ENCODE assay signal across 6 cellular contexts in the genomic region with DNA sequence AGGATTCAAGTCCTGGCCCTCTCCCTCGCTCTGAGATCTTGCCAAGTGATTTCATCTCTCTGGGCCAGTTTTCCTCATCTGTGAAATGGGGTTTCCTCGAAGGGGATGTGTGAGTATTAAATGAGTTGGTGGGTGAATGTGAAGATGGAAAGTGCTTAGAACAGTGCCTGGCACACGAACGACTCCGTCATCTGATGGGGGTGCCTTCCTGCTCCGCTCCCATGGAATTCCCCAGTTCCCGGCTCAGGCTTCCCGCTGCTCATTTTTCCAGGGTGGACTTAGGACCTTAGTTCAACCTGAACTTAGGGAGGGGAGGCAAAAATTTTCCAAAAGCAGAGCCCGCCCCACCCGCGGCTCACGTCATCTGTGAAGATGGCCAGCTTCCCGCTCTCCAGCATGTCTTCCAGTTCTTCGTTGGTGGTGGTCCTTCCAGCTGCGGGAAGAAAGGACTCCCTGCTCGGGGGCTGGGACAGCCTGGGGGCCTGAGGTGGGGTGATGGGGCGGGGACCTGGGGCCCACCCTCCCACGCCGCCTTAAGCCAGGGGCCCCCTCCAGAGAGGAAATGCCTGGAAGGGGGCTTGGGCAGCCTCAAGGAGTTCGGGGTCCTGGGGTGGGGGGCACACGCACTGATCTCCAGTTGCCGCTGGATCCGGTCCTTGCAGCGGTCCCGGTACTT. TPM values are rescaled to one million over a fixed set of nuclear protein-coding genes. Genes with fewer than 3 reads are reported as not detected.
A peak's percentile ranks its signal among the peaks of the same experiment; 100 is the strongest.
DNase-seq lines count a peak whose midpoint lies in the region; ATAC-seq and TF ChIP-seq lines count a peak whose summit lies in the region.

No MANE protein-coding gene starts in this region.

- peak overlapping the region; percentile 87 to 89 for H3K4me3 Mint-ChIP-seq in activated T-cell treated with anti-CD3 and anti-CD28 coated beads, Interleukin-2, amount 50 U/mL, for 72 hours

- no peak for TF ChIP-seq CTCF in gastroesophageal sphincter (IDR thresholded peaks at IDR 0.05)
- TF ChIP-seq CTCF in thyroid gland (IDR thresholded peaks at IDR 0.05): no peak

- H3K4me3 ChIP-seq in gastroesophageal sphincter (peak overlapping the region; percentile 44 to 66), thyroid gland (replicated peaks in 1 of 3) (peak overlapping the region in 1 of 3 donors; percentile 30)

- no peak for ATAC-seq in activated T-cell treated with anti-CD3 and anti-CD28 coated beads, Interleukin-2, amount 50 U/mL, for 72 hours (replicated peaks in 1 of 2)
- ATAC-seq in gastroesophageal sphincter: peak; percentile 32

- no peaks in the 10 kb centered on the region for H3K36me3 ChIP-seq in gastroesophageal sphincter
- no peaks in the 10 kb centered on the region for H3K36me3 ChIP-seq in thyroid gland

- H3K9me3 Mint-ChIP-seq in activated T-cell treated with anti-CD3 and anti-CD28 coated beads, Interleukin-2, amount 50 U/mL, for 72 hours: no peaks in the 10 kb centered on the region

- H3K27me3 ChIP-seq in gastroesophageal sphincter: no peaks in the 10 kb centered on the region
- peaks cover 4% of the 10 kb centered on the region for H3K27me3 ChIP-seq in thyroid gland

- DNase-seq in activated T-cell treated with anti-CD3 and anti-CD28 coated beads, Interleukin-2, amount 50 U/mL, for 72 hours: no peak
- no peak for DNase-seq in activated T-cell treated with anti-CD3 and anti-CD28 coated beads, Interleukin-2, amount 50 U/mL, for 48 hours
- no peak for DNase-seq in thyroid gland
- DNase-seq in UCSD-AML1 (lab: John Stamatoyannopoulos, UW; ENCODE audit: unreplicated experiment): no peak
- no peak for DNase-seq in NCI-H82 treated with DMSO at 0.1 percent for 48 hours (lab: John Stamatoyannopoulos, UW; ENCODE audit: unreplicated experiment)

- WGBS in gastroesophageal sphincter (ENCODE audit: low coverage in 1 of 2), 2 donors: 38 to 44% methylated on average over 3 to 6 of the region's 25 CpGs
- whole genome bisulfite sequencing in thyroid gland, 2 donors: 27 to 33% methylated on average over 14 to 21 of the region's 25 CpGs

- intact Hi-C loops in thyroid gland (cut with DNase I): no loop called here

- TF ChIP-seq POLR2A in gastroesophageal sphincter (IDR thresholded peaks at IDR 0.05): no peak
- TF ChIP-seq POLR2A in thyroid gland (IDR thresholded peaks at IDR 0.05): no peak

- no peaks in the 10 kb centered on the region for H3K36me3 Mint-ChIP-seq in activated T-cell treated with anti-CD3 and anti-CD28 coated beads, Interleukin-2, amount 50 U/mL, for 72 hours (ENCODE audit: insufficient read depth in 2 of 2)

- peaks cover 25% of the 10 kb centered on the region for H3K4me1 Mint-ChIP-seq in activated T-cell treated with anti-CD3 and anti-CD28 coated beads, Interleukin-2, amount 50 U/mL, for 72 hours (ENCODE audit: low read depth)

- H3K27ac ChIP-seq in gastroesophageal sphincter (peak overlapping the region; percentile 4 to 89 (median 86)), thyroid gland (peak overlapping the region in 2 of 3 donors; percentile 18 to 41)

- H3K27ac Mint-ChIP-seq in activated T-cell treated with anti-CD3 and anti-CD28 coated beads, Interleukin-2, amount 50 U/mL, for 72 hours: no peak overlapping the region

- no peak for TF ChIP-seq EP300 in gastroesophageal sphincter (IDR thresholded peaks at IDR 0.05)

- H3K4me1 ChIP-seq in gastroesophageal sphincter: peaks cover 0 to 20% (median 12%) of the 10 kb centered on the region in 3 donors
- H3K4me1 ChIP-seq in thyroid gland: peaks cover 10 to 15% of the 10 kb centered on the region in 2 donors

- H3K9me3 ChIP-seq in gastroesophageal sphincter (no peaks in the 10 kb centered on the region), thyroid gland (no peaks in the 10 kb centered on the region)

- no peaks in the 10 kb centered on the region for H3K27me3 Mint-ChIP-seq in activated T-cell treated with anti-CD3 and anti-CD28 coated beads, Interleukin-2, amount 50 U/mL, for 72 hours (ENCODE audit: low read depth)

RNA-seq across cellular contexts. Expression of gene HSD3B7, which starts 11.5 kb away (rescaled TPM):
- 1 to 10 TPM; 2.4 to 4.7 TPM for total RNA-seq in activated T-cell treated with anti-CD3 and anti-CD28 coated beads, Interleukin-2, amount 50 U/mL, for 72 hours
- total RNA-seq in gastroesophageal sphincter: 10 to 100 TPM; 10.1 to 26.2 (median 16.0) TPM
- 10 to 100 TPM in 2 of 4 donors, 1 to 10 TPM in 2; 4.0 to 13.8 (median 10.9) TPM for total RNA-seq in thyroid gland

RNA-seq across cellular contexts. Expression of gene STX1B, which starts 14.0 kb away (rescaled TPM):
- 1 to 10 TPM; 2.2 to 6.1 TPM for total RNA-seq in activated T-cell treated with anti-CD3 and anti-CD28 coated beads, Interleukin-2, amount 50 U/mL, for 72 hours
- total RNA-seq in gastroesophageal sphincter: 1 to 10 TPM in 2 of 4 donors, under 1 TPM in 1, not detected in 1; 0.54 to 3.3 (median 1.9) TPM
- total RNA-seq in thyroid gland: under 1 TPM in 2 of 4 donors, not detected in 2; 0.34 to 0.40 TPM

RNA-seq across cellular contexts. Expression of gene STX4, which starts 36.9 kb away (rescaled TPM):
- 10 to 100 TPM; 51.8 to 54.7 TPM for total RNA-seq in activated T-cell treated with anti-CD3 and anti-CD28 coated beads, Interleukin-2, amount 50 U/mL, for 72 hours
- total RNA-seq in gastroesophageal sphincter (10 to 100 TPM; 32.2 to 40.6 (median 37.2) TPM), thyroid gland (10 to 100 TPM; 26.8 to 47.6 (median 39.9) TPM)

RNA-seq across cellular contexts. Expression of gene SETD1A, which starts 38.9 kb away (rescaled TPM):
- total RNA-seq in activated T-cell treated with anti-CD3 and anti-CD28 coated beads, Interleukin-2, amount 50 U/mL, for 72 hours: 10 to 100 TPM; 19.1 to 25.5 TPM
- 10 to 100 TPM in 2 of 4 donors, 1 to 10 TPM in 2; 5.5 to 12.9 (median 10.1) TPM for total RNA-seq in gastroesophageal sphincter
- 10 to 100 TPM in 2 of 4 donors, 1 to 10 TPM in 2; 7.7 to 11.4 (median 9.2) TPM for total RNA-seq in thyroid gland

RNA-seq across cellular contexts. Expression of gene ORAI3, which starts 47.6 kb away (rescaled TPM):
- 10 to 100 TPM; 13.6 to 15.6 TPM for total RNA-seq in activated T-cell treated with anti-CD3 and anti-CD28 coated beads, Interleukin-2, amount 50 U/mL, for 72 hours
- 10 to 100 TPM; 23.7 to 51.5 (median 40.0) TPM for total RNA-seq in gastroesophageal sphincter
- total RNA-seq in thyroid gland: 10 to 100 TPM; 32.9 to 49.5 (median 40.2) TPM
